In genomic region chr18:2304378-2305175, GRCh38 we compare ENCODE assay signal across 15 cellular contexts.
DNase-seq lines count a peak whose midpoint lies in the region; ATAC-seq, FAIRE-seq and TF ChIP-seq lines count a peak whose summit lies in the region.
"Had no signal": no experiment of that assay in that cellular context is flagged by ENCODE, and none has a peak within 500 bp of the region (broad histone marks: within the 10 kb centered on the region; RNA-seq: fewer than 3 reads in every experiment).

No MANE protein-coding gene starts in this region.

- intact Hi-C loops in naive thymus-derived CD4-positive, alpha-beta T cell (cut with micrococcal nuclease) = no loop called here

- no peak for TF ChIP-seq RAD21 in A549 (conservative IDR thresholded peaks at IDR 0.05 in 1 of 2, IDR thresholded peaks at IDR 0.05 in 1 of 2)

- TF ChIP-seq EP300 in A549 (IDR thresholded peaks at IDR 0.05) = no peak

- no peak for TF ChIP-seq CTCF in A549 (IDR thresholded peaks at IDR 0.05)
- no peak for TF ChIP-seq CTCF in foreskin keratinocyte (conservative IDR thresholded peaks at IDR 0.05)
- TF ChIP-seq CTCF in omental fat pad (IDR thresholded peaks at IDR 0.05) = no peak
- TF ChIP-seq CTCF in osteoblast (IDR thresholded peaks at IDR 0.05; ENCODE audit: extremely low read depth, low read depth, low read length) = no peak

- no peak for TF ChIP-seq POLR2A in A549 (IDR thresholded peaks at IDR 0.05; ENCODE audit: low read length)

- peaks cover 39% of the 10 kb centered on the region for H3K4me1 ChIP-seq in A549
- peaks cover 3% of the 10 kb centered on the region for H3K4me1 ChIP-seq in adipocyte (ENCODE audit: control insufficient read depth, insufficient read depth, low read length)
- peaks cover 28% of the 10 kb centered on the region for H3K4me1 ChIP-seq in foreskin keratinocyte
- H3K4me1 ChIP-seq in osteoblast (ENCODE audit: insufficient read depth, low read length) = peaks cover 7% of the 10 kb centered on the region
- H3K4me1 ChIP-seq in naive thymus-derived CD4-positive, alpha-beta T cell (ENCODE audit: control insufficient read depth in 2 of 2, insufficient read depth in 2 of 2, low read length in 2 of 2) = no peaks in the 10 kb centered on the region
- H3K4me1 ChIP-seq: upper lobe of right lung had no signal

- H3K36me3 ChIP-seq in adipocyte (ENCODE audit: control insufficient read depth, insufficient read depth, low read length, severe bottlenecking) (no peaks in the 10 kb centered on the region), osteoblast (ENCODE audit: insufficient read depth, low read length) (no peaks in the 10 kb centered on the region)
- no peaks in the 10 kb centered on the region for H3K36me3 ChIP-seq in naive thymus-derived CD4-positive, alpha-beta T cell (ENCODE audit: control insufficient read depth in 2 of 3, insufficient read depth in 3 of 3, low read length in 3 of 3)
- H3K36me3 ChIP-seq: upper lobe of right lung had no signal

- H2AFZ ChIP-seq in osteoblast (ENCODE audit: low read length) = no peak overlapping the region

- no peak overlapping the region for H3K9ac ChIP-seq in adipocyte (ENCODE audit: low read length)

- no peak overlapping the region for H3K27ac Mint-ChIP-seq in naive thymus-derived CD4-positive, alpha-beta T cell
- H3K27ac Mint-ChIP-seq: activated B cell treated with CpG ODN at 0.5 μM for 24 hours; B cell; dendritic cell treated with granulocyte-macrophage colony-stimulating factor and Interleukin-4, amounts not matched to agents 40 ng/mL and 50 ng/mL, for 4 days had no signal

- 15% methylated on average over 2 of the region's 2 CpGs for WGBS in A549 (ENCODE audit: missing lambda C conversion rate)

- peaks cover 22 to 46% (median 44%) of the 10 kb centered on the region in 5 donors for H3K27me3 Mint-ChIP-seq in naive thymus-derived CD4-positive, alpha-beta T cell
- H3K27me3 Mint-ChIP-seq: activated B cell treated with CpG ODN at 0.5 μM for 24 hours had no signal

- H3K9me3 ChIP-seq in A549 = no peaks in the 10 kb centered on the region
- H3K9me3 ChIP-seq in adipocyte (ENCODE audit: control insufficient read depth, low read length) = no peaks in the 10 kb centered on the region
- no peaks in the 10 kb centered on the region for H3K9me3 ChIP-seq in osteoblast (ENCODE audit: low read depth, low read length)
- H3K9me3 ChIP-seq in naive thymus-derived CD4-positive, alpha-beta T cell (ENCODE audit: control insufficient read depth in 2 of 3, low read length in 3 of 3) = no peaks in the 10 kb centered on the region
- H3K9me3 ChIP-seq: upper lobe of right lung had no signal

- no peaks in the 10 kb centered on the region for H3K9me3 Mint-ChIP-seq in naive thymus-derived CD4-positive, alpha-beta T cell
- H3K9me3 Mint-ChIP-seq: activated B cell treated with CpG ODN at 0.5 μM for 24 hours; dendritic cell treated with granulocyte-macrophage colony-stimulating factor and Interleukin-4, amounts not matched to agents 40 ng/mL and 50 ng/mL, for 4 days had no signal

- H3K4me1 Mint-ChIP-seq in naive thymus-derived CD4-positive, alpha-beta T cell = no peaks in the 10 kb centered on the region
- H3K4me1 Mint-ChIP-seq: activated B cell treated with CpG ODN at 0.5 μM for 24 hours, B cell had no signal

- CTCF ChIA-PET in A549 (lab: Yijun Ruan, JAX) = no interaction called here
- CTCF ChIA-PET in naive thymus-derived CD4-positive, alpha-beta T cell (lab: Charles Lee) = no interaction called here

- no peaks in the 10 kb centered on the region for H4K20me1 ChIP-seq in osteoblast (ENCODE audit: insufficient read depth, low read length)

- ATAC-seq in A549 (peak; percentile 55 to 63; a peak in 5 of 6 replicates), foreskin keratinocyte (peak; percentile 90), omental fat pad (ENCODE audit: low FRiP score) (no peak)
- no peak for ATAC-seq in naive thymus-derived CD4-positive, alpha-beta T cell
- ATAC-seq: GM12878, upper lobe of right lung had no signal

- FAIRE-seq in A549 (lab: Jason Lieb, UNC) = no peak
- FAIRE-seq: GM12878 had no signal

- H3K4me3 Mint-ChIP-seq in naive thymus-derived CD4-positive, alpha-beta T cell = no peak overlapping the region
- H3K4me3 Mint-ChIP-seq: activated B cell treated with CpG ODN at 0.5 μM for 24 hours; B cell; dendritic cell treated with granulocyte-macrophage colony-stimulating factor and Interleukin-4, amounts not matched to agents 40 ng/mL and 50 ng/mL, for 4 days had no signal

- DNase-seq in A549 (ENCODE audit: low read depth in 1 of 2, low spot score in 1 of 2) = peak in 1 of 2 experiments; percentile 60
- peak; percentile 54 for DNase-seq in HCEC 1CT
- peak; percentile 39 for DNase-seq in adipocyte (ENCODE audit: low read depth)
- DNase-seq in foreskin keratinocyte = peak; percentile 74 to 81
- no peak for DNase-seq in substantia nigra (lab: John Stamatoyannopoulos, UW)
- DNase-seq in omental fat pad (ENCODE audit: low spot score) = no peak
- DNase-seq in osteoblast (ENCODE audit: insufficient read length, low spot score, missing footprints) = no peak
- no peak for DNase-seq in naive thymus-derived CD4-positive, alpha-beta T cell
- DNase-seq: activated B cell treated with CpG ODN at 0.5 μM for 24 hours, Kasumi-1, retina, upper lobe of right lung had no signal

- POLR2A ChIA-PET in A549 (lab: Yijun Ruan, JAX) = no interaction called here
- POLR2A ChIA-PET in naive thymus-derived CD4-positive, alpha-beta T cell (lab: Charles Lee) = no interaction called here

- H3K27me3 ChIP-seq in adipocyte (replicated peaks; ENCODE audit: control insufficient read depth, insufficient read depth, low read length) = no peaks in the 10 kb centered on the region
- no peaks in the 10 kb centered on the region for H3K27me3 ChIP-seq in foreskin keratinocyte
- H3K27me3 ChIP-seq in osteoblast (ENCODE audit: insufficient read depth, low read length) = no peaks in the 10 kb centered on the region
- H3K27me3 ChIP-seq in naive thymus-derived CD4-positive, alpha-beta T cell (ENCODE audit: control insufficient read depth in 2 of 2, insufficient read depth in 2 of 2, low read length in 2 of 2) = no peaks in the 10 kb centered on the region
- H3K27me3 ChIP-seq: upper lobe of right lung had no signal

- peak overlapping the region; percentile 86 for H3K4me2 ChIP-seq in A549
- no peak overlapping the region for H3K4me2 ChIP-seq in osteoblast (ENCODE audit: insufficient read depth, low read length)

- H3K4me3 ChIP-seq in A549 (no peak overlapping the region; the same call in 2 of the 3 replicates), adipocyte (ENCODE audit: low read length) (no peak overlapping the region), osteoblast (ENCODE audit: insufficient read depth, low read length) (no peak overlapping the region)
- no peak overlapping the region for H3K4me3 ChIP-seq in naive thymus-derived CD4-positive, alpha-beta T cell (ENCODE audit: low read length)
- H3K4me3 ChIP-seq: GM12878, upper lobe of right lung had no signal

- no peaks in the 10 kb centered on the region for H3K36me3 Mint-ChIP-seq in naive thymus-derived CD4-positive, alpha-beta T cell

- H3K27ac ChIP-seq in A549 (peak overlapping the region; percentile 89 to 90), foreskin keratinocyte (peak overlapping the region; percentile 29), substantia nigra (ENCODE audit: low read depth, low read length, poor library complexity, severe bottlenecking) (no peak overlapping the region), osteoblast (ENCODE audit: low read depth, low read length) (no peak overlapping the region)
- H3K27ac ChIP-seq in naive thymus-derived CD4-positive, alpha-beta T cell (ENCODE audit: low read depth, low read length) = no peak overlapping the region
- H3K27ac ChIP-seq: upper lobe of right lung had no signal

- no peaks in the 10 kb centered on the region for H3K79me2 ChIP-seq in osteoblast (ENCODE audit: insufficient read depth, low read length)

TF ChIP-seq in A549, 52 proteins besides CTCF, POLR2A, EP300 and RAD21:
- TF ChIP-seq FOSL2 (IDR thresholded peaks at IDR 0.05) (no peak), FOSL2 (CRISPR knock-in tag; IDR thresholded peaks at IDR 0.05) (peak; percentile 56), ELK1 (IDR thresholded peaks at IDR 0.05; ENCODE audit: low read depth, low read length) (no peak), RNF2 (IDR thresholded peaks at IDR 0.05; ENCODE audit: borderline replicate concordance, low read depth) (no peak), ESRRA (IDR thresholded peaks at IDR 0.05; ENCODE audit: borderline replicate concordance, low read length) (no peak)

Comparison
In these comparisons a context has a peak if more than half of its experiments do, and no peak if none do; other contexts are left out.
1. ATAC-seq: peak in A549 (2 of 2) and foreskin keratinocyte (single experiment); none in omental fat pad (single experiment) and naive thymus-derived CD4-positive, alpha-beta T cell (single experiment).
2. DNase-seq: peak in HCEC 1CT (single experiment), adipocyte (single experiment) and foreskin keratinocyte (2 of 2); none in substantia nigra (0 of 49), omental fat pad (single experiment), osteoblast (single experiment) and naive thymus-derived CD4-positive, alpha-beta T cell (0 of 9).
3. H3K27ac ChIP-seq: peak in A549 (2 of 2) and foreskin keratinocyte (single experiment); none in substantia nigra (single experiment), osteoblast (single experiment) and naive thymus-derived CD4-positive, alpha-beta T cell (single experiment).